Comparison of ENCODE assay signal across 27 cellular contexts in the genomic region with DNA sequence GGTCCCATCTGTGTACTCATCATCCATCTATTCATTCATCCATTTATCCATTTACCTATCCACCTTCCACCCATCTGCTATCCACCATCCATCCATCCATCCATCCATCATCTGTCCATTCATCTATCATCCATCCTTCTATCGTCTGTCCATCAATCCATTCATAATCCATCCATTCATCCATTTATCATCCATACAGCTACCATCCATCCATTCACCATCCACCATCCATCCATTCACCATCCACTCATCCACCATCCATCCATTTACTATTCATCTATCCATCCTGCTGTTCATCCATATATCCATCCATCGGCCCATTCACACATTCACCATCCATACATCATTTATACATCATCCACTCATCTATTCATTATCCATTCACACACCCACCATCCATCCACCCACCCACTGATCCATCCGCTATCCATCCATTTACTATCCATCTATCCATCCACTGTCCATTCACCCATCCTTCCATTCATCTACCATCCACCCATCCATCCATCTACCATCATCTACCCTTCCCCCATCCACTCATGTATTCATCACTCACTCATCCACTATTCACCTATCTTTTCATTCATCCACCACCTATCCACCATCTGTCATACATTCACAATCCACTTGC.
DNase-seq lines count a peak whose midpoint lies in the region; ATAC-seq, FAIRE-seq and TF ChIP-seq lines count a peak whose summit lies in the region.
"Had no signal": no experiment of that assay in that cellular context is flagged by ENCODE, and none has a peak within 500 bp of the region (broad histone marks: within the 10 kb centered on the region; RNA-seq: fewer than 3 reads in every experiment).

No MANE protein-coding gene starts in this region.

- H3K27ac Mint-ChIP-seq in mesothelial cell of epicardium = no peak overlapping the region
- H3K27ac Mint-ChIP-seq: CD14-positive monocyte; CD4-positive, alpha-beta T cell; CD8-positive, alpha-beta memory T cell; GM23338; HFFc6 had no signal

- 0% methylated on average over 3 of the region's 3 CpGs for WGBS in K562 (ENCODE audit: insufficient coverage, low coverage, missing lambda C conversion rate)
- 21% methylated on average over 3 of the region's 3 CpGs for WGBS in HepG2 (ENCODE audit: low lambda C conversion rate)

- H2AFZ ChIP-seq in K562 (ENCODE audit: low read depth, low read length) (no peak overlapping the region), osteoblast (ENCODE audit: low read length) (no peak overlapping the region), HepG2 (ENCODE audit: low read length) (no peak overlapping the region)
- H2AFZ ChIP-seq: GM23338 had no signal

- H3K9ac ChIP-seq in K562 (ENCODE audit: insufficient read depth in 1 of 2, low read depth in 2 of 2, low read length in 2 of 2) (no peak overlapping the region), HepG2 (ENCODE audit: insufficient read depth, low read depth, low read length) (no peak overlapping the region)
- H3K9ac ChIP-seq: BLaER1 treated with 17β-estradiol and CSF1 and Interleukin-3, amounts not matched to agents 10 nM and 100 nM had no signal

- peaks cover 11% of the 10 kb centered on the region for H3K9me3 Mint-ChIP-seq in mesothelial cell of epicardium
- H3K9me3 Mint-ChIP-seq: CD4-positive, alpha-beta T cell had no signal

- H3K4me3 ChIP-seq in K562 = no peak overlapping the region
- H3K4me3 ChIP-seq in osteoblast (ENCODE audit: insufficient read depth, low read length) = no peak overlapping the region
- H3K4me3 ChIP-seq in tibial artery = no peak overlapping the region
- H3K4me3 ChIP-seq in HepG2 (replicated peaks in 1 of 3; ENCODE audit: insufficient read depth in 1 of 3, low read depth in 2 of 3, low read length in 3 of 3) = no peak overlapping the region
- H3K4me3 ChIP-seq: A549; BLaER1 treated with 17β-estradiol and CSF1 and Interleukin-3, amounts not matched to agents 10 nM and 100 nM; GM23338; HAP-1 had no signal

- TF ChIP-seq POLR2A in K562 (conservative IDR thresholded peaks at IDR 0.05) = no peak
- no peak for TF ChIP-seq POLR2A in HepG2 (IDR thresholded peaks at IDR 0.05; ENCODE audit: insufficient read depth in 1 of 2, low read depth in 2 of 2, low read length in 2 of 2)

- DNase-seq in 8988T (peak; percentile 6), HEK293T (ENCODE audit: extremely low spot score) (no peak), K562 (ENCODE audit: extremely low read depth in 1 of 4, low spot score in 3 of 4) (no peak), osteoblast (ENCODE audit: insufficient read length, low spot score, missing footprints) (peak; percentile 74), tibial artery (no peak), mesothelial cell of epicardium (ENCODE audit: low spot score in 2 of 2, unreplicated experiment in 2 of 2) (no peak), midbrain (lab: John Stamatoyannopoulos, UW) (no peak), HepG2 (ENCODE audit: low spot score) (no peak)
- DNase-seq: ACHN; AML-193; BE2C; CD4-positive, alpha-beta T cell; DMS53; DMS79 treated with DMSO at 0.1 percent for 48 hours; GF-D8; HFFc6 had no signal

- no peak overlapping the region for H3K4me2 ChIP-seq in K562 (ENCODE audit: insufficient read depth, low read length)
- no peak overlapping the region for H3K4me2 ChIP-seq in osteoblast (ENCODE audit: insufficient read depth, low read length)
- H3K4me2 ChIP-seq in HepG2 (ENCODE audit: low read depth, low read length) = no peak overlapping the region
- H3K4me2 ChIP-seq: A549; BLaER1 treated with 17β-estradiol and CSF1 and Interleukin-3, amounts not matched to agents 10 nM and 100 nM; GM23338 had no signal

- ATAC-seq in K562 = no peak
- no peak for ATAC-seq in HepG2
- ATAC-seq: A549, GM23338 had no signal

- TF ChIP-seq CTCF in K562 (IDR thresholded peaks at IDR 0.05 in 2 of 3, conservative IDR thresholded peaks at IDR 0.05 in 1 of 3; ENCODE audit: insufficient read depth in 2 of 3, low read depth in 1 of 3, low read length in 3 of 3) (no peak), osteoblast (IDR thresholded peaks at IDR 0.05; ENCODE audit: extremely low read depth, low read depth, low read length) (no peak), tibial artery (IDR thresholded peaks at IDR 0.05) (no peak), mesothelial cell of epicardium (IDR thresholded peaks at IDR 0.05; ENCODE audit: unreplicated experiment) (no peak), HepG2 (CRISPR knock-in tag; IDR thresholded peaks at IDR 0.05) (no peak)

- in situ Hi-C loops in K562 (cut with MboI) = no loop called here
- in situ Hi-C loops in HepG2 (cut with HindIII; ENCODE audit: extremely low pct_ligation_motif_present, low pct_unique_long_range_greater_than_20kb) = no loop called here

- intact Hi-C loops in K562 (cut with micrococcal nuclease) (no loop called here), tibial artery (cut with DNase I; ENCODE audit: low total_unique reads) (no loop called here), HepG2 (cut with micrococcal nuclease; ENCODE audit: unreplicated experiment) (no loop called here)

- no peaks in the 10 kb centered on the region for H3K9me1 ChIP-seq in K562 (ENCODE audit: control insufficient read depth, insufficient read depth, low read length)

- H3K9me3 ChIP-seq in K562 (replicated peaks; ENCODE audit: control insufficient read depth, insufficient read depth, low read depth, low read length) = peaks cover 4% of the 10 kb centered on the region; the same call in 1 of the 2 replicates
- peaks cover 2% of the 10 kb centered on the region for H3K9me3 ChIP-seq in osteoblast (ENCODE audit: low read depth, low read length)
- peaks cover 0 to 13% (median 10%) of the 10 kb centered on the region in 3 donors for H3K9me3 ChIP-seq in tibial artery
- H3K9me3 ChIP-seq in HepG2 (ENCODE audit: low read length) = peaks cover 28% of the 10 kb centered on the region
- H3K9me3 ChIP-seq: A549, BE2C, HAP-1 had no signal

- FAIRE-seq in K562 (lab: Jason Lieb, UNC) (no peak), HepG2 (lab: Jason Lieb, UNC) (no peak)
- FAIRE-seq: A549, D721Med, GM12891, GM18507, H54 had no signal

- H3K4me1 ChIP-seq in K562 (replicated peaks in 1 of 2; ENCODE audit: control insufficient read depth in 2 of 2, insufficient read depth in 2 of 2, low read length in 2 of 2) (peaks cover 0 to 19% of the 10 kb centered on the region in 2 experiments; a peak in 1 of 5 replicates), osteoblast (ENCODE audit: insufficient read depth, low read length) (no peaks in the 10 kb centered on the region), tibial artery (no peaks in the 10 kb centered on the region), HepG2 (ENCODE audit: insufficient read depth, low read length) (no peaks in the 10 kb centered on the region)
- H3K4me1 ChIP-seq: A549, BE2C, HAP-1 had no signal

- BruUV-seq in K562 (replicated peaks; lab: Mats Ljungman, UMichigan) (no TSS peak), HepG2 (replicated peaks; lab: Mats Ljungman, UMichigan) (no TSS peak)

- no peaks in the 10 kb centered on the region for H3K79me2 ChIP-seq in K562 (ENCODE audit: control insufficient read depth, insufficient read depth, low read length)
- H3K79me2 ChIP-seq in osteoblast (ENCODE audit: insufficient read depth, low read length) = no peaks in the 10 kb centered on the region
- no peaks in the 10 kb centered on the region for H3K79me2 ChIP-seq in HepG2 (ENCODE audit: insufficient read depth, low read length)

- H3K27ac ChIP-seq in K562 (ENCODE audit: extremely low read depth, low read depth, low read length) (no peak overlapping the region), osteoblast (ENCODE audit: low read depth, low read length) (no peak overlapping the region), tibial artery (no peak overlapping the region), HepG2 (ENCODE audit: extremely low read length, insufficient read depth, low read length) (no peak overlapping the region)
- H3K27ac ChIP-seq: 22Rv1; A549; BLaER1 treated with 17β-estradiol and CSF1 and Interleukin-3, amounts not matched to agents 10 nM and 100 nM had no signal

- no peaks in the 10 kb centered on the region for H4K20me1 ChIP-seq in K562 (replicated peaks; ENCODE audit: control insufficient read depth, insufficient read depth, low read length)
- no peaks in the 10 kb centered on the region for H4K20me1 ChIP-seq in osteoblast (ENCODE audit: insufficient read depth, low read length)
- H4K20me1 ChIP-seq in HepG2 (ENCODE audit: insufficient read depth, low read length) = no peaks in the 10 kb centered on the region

- TF ChIP-seq RAD21 in K562 (CRISPR knock-in tag; conservative IDR thresholded peaks at IDR 0.05 in 1 of 2, IDR thresholded peaks at IDR 0.05 in 1 of 2) = no peak
- TF ChIP-seq RAD21 in HepG2 (CRISPR knock-in tag; IDR thresholded peaks at IDR 0.05) = no peak

- H3K36me3 Mint-ChIP-seq in mesothelial cell of epicardium = peaks cover 24% of the 10 kb centered on the region
- H3K36me3 Mint-ChIP-seq: CD14-positive monocyte had no signal

- POLR2A ChIA-PET in HEK293T (lab: Yijun Ruan, JAX) (no interaction called here), K562 (lab: Yijun Ruan, JAX) (interaction anchor here (0.6 kb wide), 1 partner anchor 119 kb away, joined by 3 read pairs; no protein-coding TSS in a partner anchor), HepG2 (lab: Yijun Ruan, JAX) (no interaction called here)

- no peak for TF ChIP-seq EP300 in K562 (IDR thresholded peaks at IDR 0.05; ENCODE audit: low read length)
- no peak for TF ChIP-seq EP300 in HepG2 (IDR thresholded peaks at IDR 0.05; ENCODE audit: low read depth in 2 of 2, low read length in 2 of 2)
- TF ChIP-seq EP300 in HepG2 (CRISPR knock-in tag; IDR thresholded peaks at IDR 0.05; ENCODE audit: borderline replicate concordance) = no peak

- H3K27me3 ChIP-seq in K562 (ENCODE audit: control insufficient read depth in 2 of 2, insufficient read depth in 2 of 2, low read length in 2 of 2) (peaks cover 24 to 58% of the 10 kb centered on the region in 2 experiments; a peak in 4 of 5 replicates), osteoblast (ENCODE audit: insufficient read depth, low read length) (no peaks in the 10 kb centered on the region), tibial artery (peaks cover 0 to 19% of the 10 kb centered on the region in 2 donors), HepG2 (ENCODE audit: control insufficient read depth in 1 of 2, insufficient read depth in 2 of 2, low read length in 2 of 2) (peaks cover 6 to 20% of the 10 kb centered on the region in 2 experiments; a peak in 4 of 5 replicates)
- H3K27me3 ChIP-seq: BE2C; BLaER1 treated with 17β-estradiol and CSF1 and Interleukin-3, amounts not matched to agents 10 nM and 100 nM had no signal

- no peaks in the 10 kb centered on the region for H3K36me3 ChIP-seq in K562 (ENCODE audit: control insufficient read depth, insufficient read depth, low read length)
- no peaks in the 10 kb centered on the region for H3K36me3 ChIP-seq in osteoblast (ENCODE audit: insufficient read depth, low read length)
- peaks cover 0 to 8% (median 0%) of the 10 kb centered on the region in 3 donors for H3K36me3 ChIP-seq in tibial artery
- H3K36me3 ChIP-seq in HepG2 (replicated peaks in 1 of 2; ENCODE audit: control insufficient read depth in 1 of 2, insufficient read depth in 2 of 2, low read length in 2 of 2) = no peaks in the 10 kb centered on the region
- H3K36me3 ChIP-seq: BE2C, HAP-1 had no signal

- H3K4me3 Mint-ChIP-seq in mesothelial cell of epicardium = no peak overlapping the region
- H3K4me3 Mint-ChIP-seq: CD14-positive monocyte; CD4-positive, alpha-beta T cell; CD8-positive, alpha-beta memory T cell; GM23338; HFFc6 had no signal

- CTCF ChIA-PET in HEK293T (lab: Yijun Ruan, JAX) (interaction anchor here (0.7 kb wide), 1 partner anchor 22 kb away, joined by 3 read pairs; no protein-coding TSS in a partner anchor), K562 (lab: Yijun Ruan, JAX; ENCODE audit: low intra/inter-chr PET ratio) (no interaction called here), HepG2 (lab: Yijun Ruan, JAX; ENCODE audit: low intra/inter-chr PET ratio, low total read pairs) (no interaction called here)

- no peaks in the 10 kb centered on the region for H3K4me1 Mint-ChIP-seq in mesothelial cell of epicardium
- H3K4me1 Mint-ChIP-seq: CD14-positive monocyte; CD8-positive, alpha-beta memory T cell; GM23338 had no signal

- no peaks in the 10 kb centered on the region for H3K27me3 Mint-ChIP-seq in mesothelial cell of epicardium (ENCODE audit: low read depth)
- H3K27me3 Mint-ChIP-seq: CD4-positive, alpha-beta T cell; CD8-positive, alpha-beta memory T cell had no signal

Comparison
In these comparisons a context has a peak if more than half of its experiments do, and no peak if none do; other contexts are left out.
1. DNase-seq: peak in 8988T (single experiment) and osteoblast (single experiment); none in HEK293T (single experiment), K562 (0 of 4), tibial artery (0 of 2), mesothelial cell of epicardium (0 of 2), midbrain (single experiment) and HepG2 (single experiment).